8 cellular contexts compared by ENCODE assay signal in the genomic region with DNA sequence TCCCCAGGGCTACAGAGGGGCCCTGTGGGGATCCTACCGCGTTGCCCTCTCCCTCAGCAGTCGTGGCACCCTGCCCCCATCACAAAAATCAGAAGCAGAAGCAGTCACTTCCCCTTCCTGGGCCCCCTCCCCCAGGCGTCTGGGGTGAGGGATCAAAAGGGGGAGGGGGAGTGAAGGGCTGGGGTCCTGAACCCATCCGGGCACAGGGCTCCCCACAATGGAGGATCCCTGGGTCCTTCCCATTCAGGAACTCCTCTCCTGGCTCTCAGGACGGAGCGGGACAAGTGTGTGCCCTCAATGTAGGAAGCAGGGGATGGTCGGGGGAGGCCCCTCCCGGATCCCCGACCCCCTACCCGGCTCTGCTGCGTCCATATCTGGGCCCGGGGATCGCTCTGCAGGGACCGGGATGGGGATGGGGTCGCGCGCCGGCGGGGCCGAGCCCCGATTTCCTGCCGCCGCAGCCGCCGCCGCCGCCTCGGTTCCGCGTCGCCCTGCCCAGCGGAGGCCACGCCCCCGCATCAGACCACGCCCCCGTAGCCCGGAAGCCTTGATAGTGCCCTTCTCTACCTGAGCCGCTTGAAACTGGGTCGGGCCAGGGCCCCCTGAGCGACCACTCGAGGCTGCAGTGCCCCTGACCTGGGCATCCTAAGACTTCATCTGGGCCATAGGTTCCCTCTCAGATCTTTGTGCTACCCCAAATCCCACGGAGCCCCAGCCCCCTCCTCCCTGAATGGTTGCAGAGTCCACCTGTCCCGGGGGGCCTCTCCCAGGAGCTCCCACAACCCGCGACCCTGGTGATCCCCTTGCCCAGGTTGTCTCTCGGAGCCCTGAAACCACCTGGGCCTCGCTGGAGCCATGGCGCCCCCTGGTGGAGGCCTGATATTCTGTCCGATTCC. TPM values are rescaled to one million over a fixed set of nuclear protein-coding genes. Genes with fewer than 3 reads are reported as not detected.
A peak's percentile ranks its signal among the peaks of the same experiment; 100 is the strongest.
DNase-seq lines count a peak whose midpoint lies in the region; ATAC-seq and TF ChIP-seq lines count a peak whose summit lies in the region.

A gene with protein sequence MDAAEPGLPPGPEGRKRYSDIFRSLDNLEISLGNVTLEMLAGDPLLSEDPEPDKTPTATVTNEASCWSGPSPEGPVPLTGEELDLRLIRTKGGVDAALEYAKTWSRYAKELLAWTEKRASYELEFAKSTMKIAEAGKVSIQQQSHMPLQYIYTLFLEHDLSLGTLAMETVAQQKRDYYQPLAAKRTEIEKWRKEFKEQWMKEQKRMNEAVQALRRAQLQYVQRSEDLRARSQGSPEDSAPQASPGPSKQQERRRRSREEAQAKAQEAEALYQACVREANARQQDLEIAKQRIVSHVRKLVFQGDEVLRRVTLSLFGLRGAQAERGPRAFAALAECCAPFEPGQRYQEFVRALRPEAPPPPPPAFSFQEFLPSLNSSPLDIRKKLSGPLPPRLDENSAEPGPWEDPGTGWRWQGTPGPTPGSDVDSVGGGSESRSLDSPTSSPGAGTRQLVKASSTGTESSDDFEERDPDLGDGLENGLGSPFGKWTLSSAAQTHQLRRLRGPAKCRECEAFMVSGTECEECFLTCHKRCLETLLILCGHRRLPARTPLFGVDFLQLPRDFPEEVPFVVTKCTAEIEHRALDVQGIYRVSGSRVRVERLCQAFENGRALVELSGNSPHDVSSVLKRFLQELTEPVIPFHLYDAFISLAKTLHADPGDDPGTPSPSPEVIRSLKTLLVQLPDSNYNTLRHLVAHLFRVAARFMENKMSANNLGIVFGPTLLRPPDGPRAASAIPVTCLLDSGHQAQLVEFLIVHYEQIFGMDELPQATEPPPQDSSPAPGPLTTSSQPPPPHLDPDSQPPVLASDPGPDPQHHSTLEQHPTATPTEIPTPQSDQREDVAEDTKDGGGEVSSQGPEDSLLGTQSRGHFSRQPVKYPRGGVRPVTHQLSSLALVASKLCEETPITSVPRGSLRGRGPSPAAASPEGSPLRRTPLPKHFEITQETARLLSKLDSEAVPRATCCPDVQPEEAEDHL (minus strand): TSS at position 500 of the 896 bp plus-strand sequence. CDS start 128 bp downstream, at position 372.

- peak within 1 kb of the TSS; percentile 96 for H3K18ac ChIP-seq in neuronal stem cell (ENCODE audit: low read length)

- in situ Hi-C loops in Caki2 (cut with HindIII; ENCODE audit: low pct_unique_long_range_greater_than_20kb, low sequenced_read_pairs), result no loop called here

- H3K79me1 ChIP-seq in neuronal stem cell (ENCODE audit: low read depth, low read length), result no peaks in the 10 kb centered on the region

- H2BK12ac ChIP-seq in neuronal stem cell (ENCODE audit: low read length), result no peak within 1 kb of the TSS

- peak within 1 kb of the TSS; percentile 49 for H2AK5ac ChIP-seq in neuronal stem cell (ENCODE audit: low read depth, low read length)

- peak within 1 kb of the TSS; percentile 97 for H3K4me2 ChIP-seq in neuronal stem cell (ENCODE audit: insufficient read depth, low read length, poor library complexity, severe bottlenecking)

- no peak within 1 kb of the TSS for H4K8ac ChIP-seq in neuronal stem cell (ENCODE audit: low read depth, low read length)

- WGBS in neuronal stem cell (ENCODE audit: extremely low coverage in 2 of 2, insufficient read length in 2 of 2, insufficient replicate concordance in 1 of 2), 2 donors, result no CpG with 5 or more reads among the region's 50 CpGs
- WGBS in suprapubic skin, result 0% methylated on average over 13 of the region's 50 CpGs

- TF ChIP-seq CTCF in foreskin keratinocyte (conservative IDR thresholded peaks at IDR 0.05) (peak; percentile 89), suprapubic skin (IDR thresholded peaks at IDR 0.05) (peak; percentile 79 to 88)

- H3K14ac ChIP-seq in neuronal stem cell (ENCODE audit: low read length), result peak within 1 kb of the TSS; percentile 89

- peak within 1 kb of the TSS; percentile 18 for H2BK120ac ChIP-seq in neuronal stem cell (ENCODE audit: low read depth, low read length)

- peak within 1 kb of the TSS; percentile 93 for H2BK5ac ChIP-seq in neuronal stem cell (ENCODE audit: low read length)

- peak within 1 kb of the TSS; percentile 70 for H3K9ac ChIP-seq in neuronal stem cell (ENCODE audit: low read depth, low read length, poor library complexity)

- no peak within 1 kb of the TSS for H3K4ac ChIP-seq in neuronal stem cell (ENCODE audit: low read length)

- TF ChIP-seq EP300 in suprapubic skin (IDR thresholded peaks at IDR 0.05), result no peak

- H3K27ac ChIP-seq in foreskin keratinocyte (peak within 1 kb of the TSS; percentile 9), neuronal stem cell (replicated peaks; ENCODE audit: low read length) (peak within 1 kb of the TSS; percentile 46), suprapubic skin (peak within 1 kb of the TSS; percentile 51)

- H3K27me3 ChIP-seq in foreskin keratinocyte (no peaks in the 10 kb centered on the region), neuronal stem cell (ENCODE audit: control insufficient read depth in 3 of 3, insufficient read depth in 3 of 3, low read depth in 1 of 3, low read length in 3 of 3) (no peaks in the 10 kb centered on the region), suprapubic skin (no peaks in the 10 kb centered on the region)

- H2BK15ac ChIP-seq in neuronal stem cell (ENCODE audit: low read length), result peak within 1 kb of the TSS; percentile 47

- H3K36me3 ChIP-seq in neuronal stem cell (replicated peaks in 1 of 2; ENCODE audit: control insufficient read depth in 2 of 2, insufficient read depth in 2 of 2, low read length in 2 of 2), result peaks cover 25 to 46% of the 10 kb centered on the region in 2 donors
- H3K36me3 ChIP-seq in suprapubic skin, result peaks cover 42% of the 10 kb centered on the region

- H4K91ac ChIP-seq in neuronal stem cell (ENCODE audit: low read depth, low read length, poor library complexity), result no peak within 1 kb of the TSS

- H2AFZ ChIP-seq in neuronal stem cell (ENCODE audit: low read length), result peak within 1 kb of the TSS; percentile 97

- peak; percentile 64 for TF ChIP-seq POLR2A in Raji (IDR thresholded peaks at IDR 0.05; ENCODE audit: insufficient read depth, low read depth, low read length)
- no peak for TF ChIP-seq POLR2A in suprapubic skin (IDR thresholded peaks at IDR 0.05)

- H3K4me1 ChIP-seq in foreskin keratinocyte (no peaks in the 10 kb centered on the region), neuronal stem cell (ENCODE audit: control insufficient read depth in 2 of 2, insufficient read depth in 1 of 2, low read depth in 1 of 2, low read length in 2 of 2) (peaks cover 0 to 5% of the 10 kb centered on the region in 2 donors), suprapubic skin (peaks cover 18% of the 10 kb centered on the region)

- ATAC-seq in GM21381 (IDR thresholded peaks at IDR 0.05; ENCODE audit: unreplicated experiment), result peak; percentile 66
- peak; percentile 84 for ATAC-seq in foreskin keratinocyte

- H3K9me3 ChIP-seq in neuronal stem cell (replicated peaks in 1 of 2; ENCODE audit: control insufficient read depth in 2 of 2, insufficient read depth in 1 of 2, low read depth in 1 of 2, low read length in 2 of 2) (peaks cover 0 to 2% of the 10 kb centered on the region in 2 donors), suprapubic skin (no peaks in the 10 kb centered on the region)

- peak; percentile 70 for DNase-seq in Caki2 (ENCODE audit: low read depth)
- DNase-seq in HuH-7 (ENCODE audit: low spot score), result peak; percentile 99
- DNase-seq in activated T-helper 9 cell treated with anti-CD3 and anti-CD28 coated beads, Interleukin-2, amount 50 U/mL, for 16 hours (ENCODE audit: low read depth), result peak; percentile 77
- DNase-seq in foreskin keratinocyte, result peak in 1 of 2 donors; percentile 53
- DNase-seq in neuronal stem cell (ENCODE audit: low spot score), result peak; percentile 75
- DNase-seq in suprapubic skin (ENCODE audit: low spot score in 2 of 2), result peak in 1 of 2 donors; percentile 85

- H3K23ac ChIP-seq in neuronal stem cell (ENCODE audit: low read depth, low read length, poor library complexity), result peak within 1 kb of the TSS; percentile 91

- H3K4me3 ChIP-seq in neuronal stem cell (ENCODE audit: low read length in 2 of 2), result peak within 1 kb of the TSS; percentile 81 to 88
- peak within 1 kb of the TSS; percentile 68 for H3K4me3 ChIP-seq in suprapubic skin

RNA-seq across cellular contexts. Expression of the gene that starts here (rescaled TPM):
- total RNA-seq in Caki2 (2014; rRNA removed; shearing (Covaris generic); ENCODE audit: low replicate concordance), result 6.6 and 12.5 TPM in 2 replicates
- total RNA-seq in foreskin keratinocyte (8.0 TPM in 2 replicates), suprapubic skin (10 to 100 TPM; 10.1 to 14.4 (median 13.4) TPM)
- 6.9 and 8.2 TPM in 2 replicates for polyA plus RNA-seq in foreskin keratinocyte
- polyA plus RNA-seq in neuronal stem cell (2013, experiment 1 of 2), result 6.5 TPM
- polyA plus RNA-seq in neuronal stem cell (2013, experiment 2 of 2), result 6.7 TPM
